Comparison of ENCODE assay signal across 1 cellular context in the genomic region with DNA sequence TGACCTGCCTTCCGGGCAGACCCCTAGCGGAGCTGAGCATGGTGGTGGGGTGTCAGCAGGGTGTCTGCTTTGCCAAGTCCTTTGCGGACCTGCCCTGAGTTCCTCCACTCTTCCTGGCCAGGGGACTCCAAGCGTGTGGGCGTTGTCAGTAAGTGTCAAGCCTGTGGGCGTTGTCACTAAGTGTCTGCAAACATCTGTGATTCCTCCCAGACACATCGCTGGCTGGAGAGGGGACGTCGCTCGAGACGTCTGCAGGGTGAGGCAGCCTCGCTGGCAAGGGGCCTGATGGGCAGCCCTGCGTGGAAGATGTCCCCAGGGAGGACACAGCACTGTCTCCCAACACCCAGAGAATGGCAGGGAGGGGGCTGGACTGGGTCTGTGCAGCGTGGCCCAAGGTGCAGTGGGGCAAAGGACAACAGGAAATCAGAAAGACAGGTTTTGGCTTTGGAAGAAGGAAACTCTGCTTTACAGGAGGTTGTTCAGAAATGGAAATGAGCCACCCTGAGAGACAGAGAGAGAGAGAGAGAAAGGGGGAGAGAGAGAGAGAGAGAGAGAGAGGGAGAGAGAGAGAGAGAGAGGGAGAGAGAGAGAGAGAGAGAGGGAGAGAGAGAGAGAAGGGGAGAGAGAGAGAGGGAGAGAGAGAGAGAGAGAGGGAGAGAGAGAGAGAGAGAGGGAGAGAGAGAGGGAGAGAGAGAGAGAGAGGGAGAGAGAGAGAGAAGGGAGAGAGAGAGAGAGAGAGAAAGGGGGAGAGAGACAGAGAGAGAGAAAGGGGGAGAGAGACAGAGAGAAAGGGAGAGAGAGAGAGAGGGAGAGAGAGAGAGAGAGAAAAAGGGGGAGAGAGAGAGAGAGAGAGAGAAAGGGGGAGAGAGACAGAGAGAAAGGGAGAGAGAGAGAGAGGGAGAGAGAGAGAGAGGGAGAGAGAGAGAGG.
A peak's percentile ranks its signal among the peaks of the same experiment; 100 is the strongest.
TF ChIP-seq lines count a peak whose summit lies in the region.

No MANE protein-coding gene starts in this region.

TF ChIP-seq in SK-N-SH, 30 proteins besides CTCF, POLR2A, EP300 and RAD21 (continued from another document):
- TF ChIP-seq, protein P1, sequence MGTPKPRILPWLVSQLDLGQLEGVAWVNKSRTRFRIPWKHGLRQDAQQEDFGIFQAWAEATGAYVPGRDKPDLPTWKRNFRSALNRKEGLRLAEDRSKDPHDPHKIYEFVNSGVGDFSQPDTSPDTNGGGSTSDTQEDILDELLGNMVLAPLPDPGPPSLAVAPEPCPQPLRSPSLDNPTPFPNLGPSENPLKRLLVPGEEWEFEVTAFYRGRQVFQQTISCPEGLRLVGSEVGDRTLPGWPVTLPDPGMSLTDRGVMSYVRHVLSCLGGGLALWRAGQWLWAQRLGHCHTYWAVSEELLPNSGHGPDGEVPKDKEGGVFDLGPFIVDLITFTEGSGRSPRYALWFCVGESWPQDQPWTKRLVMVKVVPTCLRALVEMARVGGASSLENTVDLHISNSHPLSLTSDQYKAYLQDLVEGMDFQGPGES (IDR thresholded peaks at IDR 0.05; ENCODE audit: low read depth, low read length): no peak
- TF ChIP-seq CHD2 (IDR thresholded peaks at IDR 0.05; ENCODE audit: low read length, partially characterized antibody): peak; percentile 52
